Comparison of ENCODE assay signal across 19 cellular contexts in the genomic region with DNA sequence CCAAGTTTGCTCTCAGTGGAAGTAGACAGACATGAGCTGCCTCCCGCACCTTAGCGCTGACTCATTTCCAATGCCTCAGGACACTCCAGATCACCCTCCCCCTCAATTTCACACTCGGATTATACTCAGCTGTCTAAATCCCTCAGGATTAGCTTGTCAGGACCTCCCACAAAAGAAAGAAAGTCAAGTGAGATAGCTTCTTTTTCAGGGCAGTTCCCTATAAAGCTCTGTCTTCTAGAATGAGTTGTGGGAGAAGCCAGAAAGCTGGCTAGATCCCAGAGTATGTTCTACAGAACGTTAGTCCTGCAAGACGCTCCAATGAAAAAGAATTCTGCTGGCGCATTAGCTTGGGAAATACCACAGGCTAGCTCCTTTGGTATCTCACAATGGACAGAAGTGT. TPM values are rescaled to one million over a fixed set of nuclear protein-coding genes. Genes with fewer than 3 reads are reported as not detected.
DNase-seq lines count a peak whose midpoint lies in the region; ATAC-seq and TF ChIP-seq lines count a peak whose summit lies in the region.
"Had no signal": no experiment of that assay in that cellular context is flagged by ENCODE, and none has a peak within 500 bp of the region (broad histone marks: within the 10 kb centered on the region; RNA-seq: fewer than 3 reads in every experiment).

No MANE protein-coding gene starts in this region.

- no peak overlapping the region for H3K4me2 ChIP-seq in mesendoderm (ENCODE audit: low read length)

- no peak overlapping the region for H2BK15ac ChIP-seq in mesendoderm (replicated peaks; ENCODE audit: low read depth)

- no peak overlapping the region for H3K56ac ChIP-seq in mesendoderm (ENCODE audit: low read length)

- H2AK5ac ChIP-seq in mesendoderm (ENCODE audit: low read length): no peak overlapping the region

- no peak overlapping the region for H4K5ac ChIP-seq in mesendoderm (ENCODE audit: low read length)

- no peak for ATAC-seq in HG02798 (IDR thresholded peaks at IDR 0.05; ENCODE audit: poor library complexity, unreplicated experiment)
- ATAC-seq: heart left ventricle, pancreas, upper lobe of right lung had no signal

- H3K79me2 ChIP-seq in mesendoderm (ENCODE audit: control insufficient read depth, insufficient read depth, low read length): no peaks in the 10 kb centered on the region

- H3K9ac ChIP-seq in mesendoderm (ENCODE audit: low read length): no peak overlapping the region

- H3K4me3 ChIP-seq in cardiac fibroblast (replicated peaks in 1 of 2; ENCODE audit: low read depth in 2 of 2, low read length in 2 of 2) (no peak overlapping the region), mesendoderm (ENCODE audit: low read length) (no peak overlapping the region)
- H3K4me3 ChIP-seq: heart left ventricle, pancreas, spleen, upper lobe of right lung had no signal

- no peak overlapping the region for H3K4ac ChIP-seq in mesendoderm (ENCODE audit: low read depth, low read length)

- H3K27ac ChIP-seq in mesendoderm (ENCODE audit: low read depth, low read length): no peak overlapping the region
- no peak overlapping the region for H3K27ac ChIP-seq in caudate nucleus (ENCODE audit: low read depth, low read length)
- H3K27ac ChIP-seq: heart left ventricle, pancreas, spleen, upper lobe of right lung had no signal

- no peak for TF ChIP-seq CTCF in cardiac fibroblast (IDR thresholded peaks at IDR 0.05; ENCODE audit: low read depth, low read length)

- WGBS in mesendoderm (ENCODE audit: extremely low coverage, insufficient coverage, low lambda C conversion rate): no CpG with 5 or more reads among the region's 6 CpGs

- no peaks in the 10 kb centered on the region for H3K27me3 ChIP-seq in mesendoderm (ENCODE audit: insufficient read depth, low read length, poor library complexity)
- H3K27me3 ChIP-seq: heart left ventricle, pancreas, spleen, upper lobe of right lung had no signal

- H3K36me3 ChIP-seq in mesendoderm (ENCODE audit: control insufficient read depth, insufficient read depth, low read length): peaks cover 13% of the 10 kb centered on the region
- H3K36me3 ChIP-seq: spleen had no signal

- no peak overlapping the region for H3K18ac ChIP-seq in mesendoderm (ENCODE audit: low read length)

- H3K79me1 ChIP-seq in mesendoderm (ENCODE audit: low read length): no peaks in the 10 kb centered on the region

- H4K8ac ChIP-seq in mesendoderm (ENCODE audit: low read depth, low read length): no peak overlapping the region

- H3K23ac ChIP-seq in mesendoderm (ENCODE audit: low read length): no peak overlapping the region

- no peaks in the 10 kb centered on the region for H3K4me1 ChIP-seq in mesendoderm (ENCODE audit: control insufficient read depth, low read depth, low read length)
- H3K4me1 ChIP-seq: heart left ventricle, pancreas, spleen, upper lobe of right lung had no signal

- DNase-seq in D341Med (ENCODE audit: low spot score): peak; percentile 66
- DNase-seq in NCI-H524 (lab: John Stamatoyannopoulos, UW): peak; percentile 16 to 71
- peak; percentile 46 to 63 for DNase-seq in cardiac fibroblast (ENCODE audit: low read depth in 2 of 2)
- peak; percentile 77 for DNase-seq in mesendoderm
- DNase-seq in T-helper 1 cell: no peak
- no peak for DNase-seq in HUDEP-2 (lab: John Stamatoyannopoulos, UW; ENCODE audit: unreplicated experiment in 76 of 76)
- DNase-seq in caudate nucleus (lab: John Stamatoyannopoulos, UW): no peak
- DNase-seq: activated CD4-positive, alpha-beta T cell treated with anti-CD3 and anti-CD28 coated beads, Interleukin-2, amount 10 ng/mL, durations not matched to agents 24 days and 14 days; activated T-cell treated with anti-CD3 and anti-CD28 coated beads for 4 hours; CD8-positive, alpha-beta memory T cell; erythroblast; heart left ventricle; NCI-H1105 treated with DMSO at 0.1 percent for 48 hours; pancreas; spleen; stimulated activated naive CD4-positive, alpha-beta T cell treated with Interleukin-2 at 50 U/mL for 16 hours; upper lobe of right lung had no signal

- H2BK5ac ChIP-seq in mesendoderm (ENCODE audit: low read length): no peak overlapping the region

- no peak overlapping the region for H2BK120ac ChIP-seq in mesendoderm (ENCODE audit: low read depth, low read length)

RNA-seq across cellular contexts. Expression of a gene that starts 51.2 kb away (rescaled TPM):
- 0.44 TPM for polyA plus RNA-seq in mesendoderm (2013, experiment 1 of 2)
- polyA plus RNA-seq in mesendoderm (2013, experiment 2 of 2): 0.41 TPM
- polyA plus RNA-seq: CD8-positive, alpha-beta memory T cell; heart left ventricle; IgD-negative memory B cell; spleen had no signal

Comparison
In these comparisons a context has a peak if more than half of its experiments do, and no peak if none do; other contexts are left out.
1. DNase-seq: peak in D341Med (single experiment), NCI-H524 (2 of 2), cardiac fibroblast (2 of 2) and mesendoderm (single experiment); none in T-helper 1 cell (0 of 5), HUDEP-2 (0 of 76) and caudate nucleus (0 of 61).